ENCODE assay signal across 14 cellular contexts in genomic region chr3:169363318-169363717, GRCh38.
DNase-seq lines count a peak whose midpoint lies in the region; ATAC-seq and TF ChIP-seq lines count a peak whose summit lies in the region.
"Had no signal": no experiment of that assay in that cellular context is flagged by ENCODE, and none has a peak within 500 bp of the region (broad histone marks: within the 10 kb centered on the region; RNA-seq: fewer than 3 reads in every experiment).

No MANE protein-coding gene starts in this region.

- H3K36me3 Mint-ChIP-seq in neural crest cell (ENCODE audit: low read depth) = no peaks in the 10 kb centered on the region

- H3K27me3 Mint-ChIP-seq in neural crest cell (ENCODE audit: low read depth) = peaks cover 12% of the 10 kb centered on the region

- peak; percentile 45 for DNase-seq in RPMI8226
- DNase-seq in hepatocyte (ENCODE audit: low spot score) = no peak
- DNase-seq in neural crest cell (ENCODE audit: low read depth, low spot score) = no peak
- peak; percentile 9 for DNase-seq in transverse colon
- no peak for DNase-seq in activated CD4-positive, alpha-beta T cell treated with anti-CD3 and anti-CD28 coated beads for 48 hours
- no peak for DNase-seq in vagina (ENCODE audit: extremely low spot score in 2 of 2)
- DNase-seq: C1 segment of cervical spinal cord; CD4-positive, alpha-beta T cell; COR-L47; GOT3; H9 had no signal

- no peaks in the 10 kb centered on the region for H3K9me3 Mint-ChIP-seq in neural crest cell
- H3K9me3 Mint-ChIP-seq: CD4-positive, alpha-beta T cell; H9 had no signal

- H3K9me3 ChIP-seq in hepatocyte (ENCODE audit: low read depth) (no peaks in the 10 kb centered on the region), transverse colon (no peaks in the 10 kb centered on the region), vagina (no peaks in the 10 kb centered on the region)

- no peaks in the 10 kb centered on the region for H4K20me1 ChIP-seq in hepatocyte (ENCODE audit: insufficient read depth, poor library complexity, severe bottlenecking)

- H3K27ac Mint-ChIP-seq in neural crest cell (ENCODE audit: unreplicated experiment) = peak overlapping the region; percentile 6
- H3K27ac Mint-ChIP-seq: B cell; CD4-positive, alpha-beta T cell; H9 had no signal

- peaks cover 25% of the 10 kb centered on the region for H3K4me1 Mint-ChIP-seq in neural crest cell
- H3K4me1 Mint-ChIP-seq: B cell had no signal

- TF ChIP-seq CTCF in hepatocyte (IDR thresholded peaks at IDR 0.05; ENCODE audit: poor library complexity) (no peak), neural crest cell (conservative IDR thresholded peaks at IDR 0.05) (no peak), transverse colon (IDR thresholded peaks at IDR 0.05) (no peak), vagina (IDR thresholded peaks at IDR 0.05) (no peak)

- no peak overlapping the region for H3K4me3 Mint-ChIP-seq in neural crest cell
- H3K4me3 Mint-ChIP-seq: B cell; CD4-positive, alpha-beta T cell; H9 had no signal

- no peaks in the 10 kb centered on the region for H3K79me2 ChIP-seq in hepatocyte

- in situ Hi-C loops in transverse colon (cut with MboI; ENCODE audit: low pct_ligation_motif_present in 1 of 4, low pct_unique_long_range_greater_than_20kb in 1 of 4, low sequenced_read_pairs in 3 of 4) = no loop called here

- H3K27ac ChIP-seq in hepatocyte (no peak overlapping the region), transverse colon (peak overlapping the region in 3 of 4 donors; percentile 4 to 36 (median 16)), vagina (no peak overlapping the region)

- H3K4me1 ChIP-seq in hepatocyte (ENCODE audit: insufficient read depth) = no peaks in the 10 kb centered on the region
- H3K4me1 ChIP-seq in transverse colon = peaks cover 0 to 18% (median 7%) of the 10 kb centered on the region in 4 donors
- H3K4me1 ChIP-seq in vagina = peaks cover 8% of the 10 kb centered on the region

- intact Hi-C loops in transverse colon (cut with DNase I; ENCODE audit: low total_unique reads) (loop anchor here (5.0 kb wide), 1 partner anchor 631 kb away; no protein-coding TSS in a partner anchor), vagina (cut with DNase I) (no loop called here)

- H3K4me2 ChIP-seq in hepatocyte = peak overlapping the region; percentile 52

- no peak for TF ChIP-seq EP300 in transverse colon (IDR thresholded peaks at IDR 0.05; ENCODE audit: low read depth)

- H2AFZ ChIP-seq in hepatocyte = no peak overlapping the region

- ATAC-seq in GM18858 (IDR thresholded peaks at IDR 0.05; ENCODE audit: unreplicated experiment) = no peak
- ATAC-seq: HepG2 had no signal

- no peaks in the 10 kb centered on the region for H3K36me3 ChIP-seq in hepatocyte (replicated peaks; ENCODE audit: insufficient read depth, low read depth)
- H3K36me3 ChIP-seq in transverse colon = no peaks in the 10 kb centered on the region
- no peaks in the 10 kb centered on the region for H3K36me3 ChIP-seq in vagina

- H3K27me3 ChIP-seq in hepatocyte (no peaks in the 10 kb centered on the region), transverse colon (no peaks in the 10 kb centered on the region), vagina (no peaks in the 10 kb centered on the region)

- H3K9me2 ChIP-seq in hepatocyte (replicated peaks; ENCODE audit: insufficient read depth) = no peaks in the 10 kb centered on the region

- H3K4me3 ChIP-seq in hepatocyte (no peak overlapping the region), transverse colon (no peak overlapping the region), vagina (no peak overlapping the region)

- WGBS in hepatocyte (ENCODE audit: low lambda C conversion rate, missing lambda C conversion rate) = 58% methylated on average over 5 of the region's 5 CpGs
- 30 to 42% methylated on average over 4 to 5 of the region's 5 CpGs for WGBS in transverse colon (ENCODE audit: low coverage in 1 of 2), 2 donors

- no peak for TF ChIP-seq POLR2A in transverse colon (IDR thresholded peaks at IDR 0.05)
- TF ChIP-seq POLR2A in vagina (IDR thresholded peaks at IDR 0.05) = no peak

Comparison
In these comparisons a context has a peak if more than half of its experiments do, and no peak if none do; other contexts are left out.
1. DNase-seq: peak in RPMI8226 (single experiment) and transverse colon (single experiment); none in hepatocyte (single experiment), neural crest cell (single experiment), activated CD4-positive, alpha-beta T cell treated with anti-CD3 and anti-CD28 coated beads for 48 hours (single experiment) and vagina (0 of 2).
2. H3K27ac ChIP-seq: peak in transverse colon (3 of 4); none in hepatocyte (single experiment) and vagina (single experiment).